ENCODE assay signal across 10 cellular contexts in genomic region chr3:16400143-16400935, GRCh38.
A peak's percentile ranks its signal among the peaks of the same experiment; 100 is the strongest.
DNase-seq lines count a peak whose midpoint lies in the region; ATAC-seq, FAIRE-seq and TF ChIP-seq lines count a peak whose summit lies in the region.
"Had no signal": no experiment of that assay in that cellular context is flagged by ENCODE, and none has a peak within 500 bp of the region (broad histone marks: within the 10 kb centered on the region; RNA-seq: fewer than 3 reads in every experiment).

No MANE protein-coding gene starts in this region.

- no peak for ATAC-seq in GM19035 (IDR thresholded peaks at IDR 0.05; ENCODE audit: unreplicated experiment)

- no peaks in the 10 kb centered on the region for H3K79me2 ChIP-seq in neural progenitor cell (ENCODE audit: low read depth)
- H3K79me2 ChIP-seq in trophoblast cell (ENCODE audit: control insufficient read depth, insufficient read depth, low read length, poor library complexity), result no peaks in the 10 kb centered on the region

- H3K27ac ChIP-seq in BLaER1, result 0 out of 2 replicates have a peak overlapping the region, but pooled peaks have one; percentile 3
- no peak overlapping the region for H3K27ac ChIP-seq in neural progenitor cell
- no peak overlapping the region for H3K27ac ChIP-seq in trophoblast cell (ENCODE audit: low read depth, low read length)

- peak; percentile 49 for FAIRE-seq in HTR-8/SVneo (lab: Jason Lieb, UNC)
- FAIRE-seq: bronchial epithelial cell had no signal

- H4K20me1 ChIP-seq in BLaER1, result peaks cover 62% of the 10 kb centered on the region
- no peaks in the 10 kb centered on the region for H4K20me1 ChIP-seq in neural progenitor cell (ENCODE audit: low read depth)

- TF ChIP-seq CTCF in endothelial cell (IDR thresholded peaks at IDR 0.05; ENCODE audit: unreplicated experiment), result no peak
- TF ChIP-seq CTCF in neural progenitor cell (IDR thresholded peaks at IDR 0.05), result no peak

- no peak overlapping the region for H4K91ac ChIP-seq in trophoblast cell (ENCODE audit: low read depth, low read length)

- peaks cover 18% of the 10 kb centered on the region for H3K4me1 ChIP-seq in BLaER1
- H3K4me1 ChIP-seq in neural progenitor cell, result no peaks in the 10 kb centered on the region
- H3K4me1 ChIP-seq in trophoblast cell (ENCODE audit: control insufficient read depth in 1 of 2, insufficient read depth in 2 of 2, low read length in 2 of 2), result no peaks in the 10 kb centered on the region

- no peak overlapping the region for H3K4ac ChIP-seq in trophoblast cell (ENCODE audit: low read depth, low read length)

- no peak overlapping the region for H4K12ac ChIP-seq in trophoblast cell (ENCODE audit: low read depth, low read length)

- no peak overlapping the region for H3K18ac ChIP-seq in trophoblast cell (ENCODE audit: low read length)

- no peak overlapping the region for H3K9ac ChIP-seq in BLaER1
- H3K9ac ChIP-seq in neural progenitor cell, result no peak overlapping the region
- no peak overlapping the region for H3K9ac ChIP-seq in trophoblast cell (ENCODE audit: low read length)

- WGBS in trophoblast cell (ENCODE audit: extremely low coverage, insufficient coverage, insufficient read length), result no CpG with 5 or more reads among the region's 11 CpGs

- no peaks in the 10 kb centered on the region for H3K79me1 ChIP-seq in trophoblast cell (ENCODE audit: low read length)

- no peak overlapping the region for H3K14ac ChIP-seq in trophoblast cell (ENCODE audit: low read length)

- no peak overlapping the region for H4K8ac ChIP-seq in trophoblast cell (ENCODE audit: low read depth, low read length)

- H3K4me3 ChIP-seq in BLaER1, result no peak overlapping the region
- H3K4me3 ChIP-seq in neural progenitor cell, result no peak overlapping the region
- H3K4me3 ChIP-seq in trophoblast cell (ENCODE audit: low read depth, low read length), result no peak overlapping the region

- no peak overlapping the region for H2BK120ac ChIP-seq in trophoblast cell (ENCODE audit: insufficient read depth, low read length, poor library complexity)

- H2AK5ac ChIP-seq in trophoblast cell (ENCODE audit: low read length), result no peak overlapping the region

- H3K27me3 ChIP-seq in BLaER1 (no peaks in the 10 kb centered on the region), neural progenitor cell (no peaks in the 10 kb centered on the region), trophoblast cell (ENCODE audit: insufficient read depth, low read length) (no peaks in the 10 kb centered on the region)

- H3K27me3 Mint-ChIP-seq in endothelial cell (ENCODE audit: unreplicated experiment) (peaks cover 1% of the 10 kb centered on the region), neural progenitor cell (ENCODE audit: insufficient read depth, low read depth) (peaks cover 2% of the 10 kb centered on the region)

- no peak overlapping the region for H3K23ac ChIP-seq in trophoblast cell (ENCODE audit: low read length)

- H3K36me3 Mint-ChIP-seq in endothelial cell (ENCODE audit: low read depth, unreplicated experiment) (peaks cover 9% of the 10 kb centered on the region), neural progenitor cell (no peaks in the 10 kb centered on the region)

- no peak overlapping the region for H2BK5ac ChIP-seq in trophoblast cell (ENCODE audit: low read depth, low read length, poor library complexity)

- no peaks in the 10 kb centered on the region; the same call in 1 of the 2 replicates for H3K9me3 ChIP-seq in BLaER1
- H3K9me3 ChIP-seq in neural progenitor cell (ENCODE audit: low read depth), result no peaks in the 10 kb centered on the region
- peaks cover 2% of the 10 kb centered on the region for H3K9me3 ChIP-seq in trophoblast cell (ENCODE audit: insufficient read depth, low read depth, low read length)

- peaks cover 15% of the 10 kb centered on the region for H3K4me1 Mint-ChIP-seq in endothelial cell (ENCODE audit: unreplicated experiment)
- peaks cover 24% of the 10 kb centered on the region for H3K4me1 Mint-ChIP-seq in neural progenitor cell

- no peak overlapping the region for H2AFZ ChIP-seq in neural progenitor cell (replicated peaks)
- H2AFZ ChIP-seq in trophoblast cell (ENCODE audit: insufficient read depth, low read length, poor library complexity), result no peak overlapping the region

- no peaks in the 10 kb centered on the region for H3K9me3 Mint-ChIP-seq in endothelial cell (ENCODE audit: unreplicated experiment)
- H3K9me3 Mint-ChIP-seq in neural progenitor cell, result no peaks in the 10 kb centered on the region

- H3F3A ChIP-seq in neural progenitor cell (ENCODE audit: low read depth), result peaks cover 4% of the 10 kb centered on the region

- H2BK12ac ChIP-seq in trophoblast cell (ENCODE audit: low read length), result no peak overlapping the region

- no peak for DNase-seq in HTR-8/SVneo (ENCODE audit: insufficient read length, low spot score)
- no peak for DNase-seq in endothelial cell (ENCODE audit: low spot score)
- DNase-seq in neural progenitor cell (ENCODE audit: low spot score), result no peak
- no peak for DNase-seq in T-helper 2 cell
- DNase-seq in trophoblast cell, result no peak
- no peak for DNase-seq in cortex of kidney (lab: John Stamatoyannopoulos, UW)
- DNase-seq: AML-193 had no signal

- H3K4me2 ChIP-seq in BLaER1 (0 out of 2 replicates have a peak overlapping the region, but pooled peaks have one; percentile 16), neural progenitor cell (no peak overlapping the region), trophoblast cell (ENCODE audit: low read length) (no peak overlapping the region)

- no peak overlapping the region for H3K4me3 Mint-ChIP-seq in endothelial cell (ENCODE audit: unreplicated experiment)
- no peak overlapping the region for H3K4me3 Mint-ChIP-seq in neural progenitor cell

- H3K27ac Mint-ChIP-seq in endothelial cell (ENCODE audit: unreplicated experiment) (peak overlapping the region; percentile 3), neural progenitor cell (peak overlapping the region; percentile 90)

- peaks cover 64% of the 10 kb centered on the region for H3K36me3 ChIP-seq in BLaER1
- H3K36me3 ChIP-seq in neural progenitor cell, result no peaks in the 10 kb centered on the region
- no peaks in the 10 kb centered on the region for H3K36me3 ChIP-seq in trophoblast cell (ENCODE audit: control insufficient read depth in 1 of 2, insufficient read depth in 2 of 2, low read length in 2 of 2)
